In the genomic region with DNA sequence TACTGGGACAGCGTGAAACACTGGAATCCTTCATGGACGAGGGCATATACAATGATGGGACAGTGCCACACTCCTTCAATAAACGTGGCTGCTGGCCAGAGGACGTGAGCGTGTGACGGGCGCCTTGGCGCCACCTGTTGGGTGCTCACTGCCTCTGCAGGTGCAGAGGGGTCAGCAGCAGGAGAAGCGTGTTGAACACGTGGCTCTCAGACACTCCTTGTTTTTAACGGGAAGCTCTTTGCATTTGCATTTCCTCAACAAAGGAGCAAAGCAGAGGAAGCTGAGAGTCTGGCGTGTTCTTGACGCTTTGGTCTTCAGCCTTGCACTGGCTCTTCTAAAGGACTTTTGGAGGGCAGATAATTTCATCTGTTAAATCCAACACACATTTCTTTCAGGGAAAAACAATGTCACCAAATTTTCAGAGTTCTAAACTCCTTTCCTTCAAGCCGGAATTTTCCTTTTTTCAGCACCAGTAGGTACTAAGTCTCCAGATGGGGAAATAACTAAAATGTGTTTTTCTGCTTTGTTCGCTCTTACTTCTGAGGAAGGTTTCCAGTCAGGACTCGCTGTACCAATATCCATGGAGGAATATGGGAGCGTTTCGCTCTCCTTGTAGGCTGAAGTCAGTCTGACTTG, we compare ENCODE assay signal across 8 cellular contexts. TPM values are rescaled to one million over a fixed set of nuclear protein-coding genes. Genes with fewer than 3 reads are reported as not detected.
DNase-seq lines count a peak whose midpoint lies in the region; ATAC-seq and TF ChIP-seq lines count a peak whose summit lies in the region.

No MANE protein-coding gene starts in this region.

- peaks cover 7% of the 10 kb centered on the region; the same call in 1 of the 2 replicates for H3K79me2 ChIP-seq in H9 (ENCODE audit: insufficient read depth, low read length)

- peak; percentile 95 for TF ChIP-seq CTCF in H9 (conservative IDR thresholded peaks at IDR 0.05)
- peak; percentile 99 for TF ChIP-seq CTCF in choroid plexus epithelial cell (conservative IDR thresholded peaks at IDR 0.05; ENCODE audit: low read depth, low read length)

- H3T11ph ChIP-seq in H9 (ENCODE audit: low read length): no peak overlapping the region

- no peaks in the 10 kb centered on the region for H3K27me3 Mint-ChIP-seq in H9 (ENCODE audit: low read depth)

- H3K79me1 ChIP-seq in H9 (ENCODE audit: insufficient read depth, low read depth, low read length, poor library complexity, severe bottlenecking): no peaks in the 10 kb centered on the region

- no peak for ATAC-seq in GM19463 (IDR thresholded peaks at IDR 0.05; ENCODE audit: unreplicated experiment)

- no peaks in the 10 kb centered on the region for H3K27me3 ChIP-seq in H9 (ENCODE audit: insufficient read depth, low read length)

- no peak overlapping the region for H3K4me2 ChIP-seq in H9 (ENCODE audit: insufficient read depth, insufficient read length, low read length)

- no peak overlapping the region for H2BK20ac ChIP-seq in H9 (ENCODE audit: low read depth, low read length, poor library complexity, severe bottlenecking)

- no peak overlapping the region for H4K91ac ChIP-seq in H9 (ENCODE audit: insufficient read length, low read depth, low read length)

- no peak overlapping the region for H3K4me3 ChIP-seq in choroid plexus epithelial cell (ENCODE audit: low read depth, low read length)

- no peak overlapping the region for H2BK12ac ChIP-seq in H9 (ENCODE audit: insufficient read length, low read depth, low read length)

- peaks cover 47 to 61% (median 57%) of the 10 kb centered on the region in 3 experiments for H3K36me3 Mint-ChIP-seq in H9 (ENCODE audit: insufficient read depth in 1 of 3, low read depth in 3 of 3)

- no CpG with 5 or more reads among the region's 18 CpGs for WGBS in H9 (ENCODE audit: extremely low coverage, insufficient read length, low lambda C conversion rate)

- H3K9me3 ChIP-seq in H9 (ENCODE audit: control insufficient read depth, low read depth, low read length): no peaks in the 10 kb centered on the region

- no peak overlapping the region for H2BK15ac ChIP-seq in H9 (ENCODE audit: low read depth, low read length)

- no peak overlapping the region for H3K27ac ChIP-seq in H9 (ENCODE audit: insufficient read length, low read depth, low read length)

- no peak overlapping the region; the same call in 1 of the 2 replicates for H3K4ac ChIP-seq in H9 (ENCODE audit: low read depth, low read length)

- no peak overlapping the region for H3K4me3 Mint-ChIP-seq in H9

- no peak overlapping the region for H4K8ac ChIP-seq in H9 (replicated peaks; ENCODE audit: insufficient read length, low read depth, low read length)

- H2AK5ac ChIP-seq in H9 (ENCODE audit: insufficient read length, low read length): no peak overlapping the region

- no peak overlapping the region for H3K14ac ChIP-seq in H9 (ENCODE audit: insufficient read depth, low read length)

- no peaks in the 10 kb centered on the region for H4K20me1 ChIP-seq in H9 (ENCODE audit: control insufficient read depth, insufficient read depth, insufficient read length)

- no peak overlapping the region for H4K5ac ChIP-seq in H9 (ENCODE audit: insufficient read length, low read depth, low read length)

- H3K56ac ChIP-seq in H9 (ENCODE audit: insufficient read length, low read depth, low read length): no peak overlapping the region

- H3K4me1 ChIP-seq in H9 (ENCODE audit: insufficient read depth, low read length): 0 out of 2 replicates have a peak, but pooled peaks cover 2% of the 10 kb centered on the region

- peak overlapping the region; percentile 31 to 85 (median 57); a peak in 5 of 7 replicates for H3K27ac Mint-ChIP-seq in H9

- no peak overlapping the region for H2BK120ac ChIP-seq in H9 (ENCODE audit: low read depth, low read length, poor library complexity, severe bottlenecking)

- peaks cover 8 to 9% of the 10 kb centered on the region in 2 experiments for H3K4me1 Mint-ChIP-seq in H9

- H2AFZ ChIP-seq in H9 (ENCODE audit: low read length): no peak overlapping the region

- H3K18ac ChIP-seq in H9 (ENCODE audit: insufficient read length, low read depth, low read length): no peak overlapping the region

- H3K9me3 Mint-ChIP-seq in H9: peaks cover 5 to 6% of the 10 kb centered on the region in 2 experiments

- DNase-seq in Ammon's horn (ENCODE audit: low spot score) (peak; percentile 92), H9 (peak; percentile 87), NCI-H446 treated with DMSO at 0.1 percent for 48 hours (lab: John Stamatoyannopoulos, UW) (peak; percentile 60), choroid plexus epithelial cell (ENCODE audit: low read depth) (peak; percentile 89), left kidney (ENCODE audit: low read depth, low spot score) (peak; percentile 90)
- peak; percentile 48 to 59 for DNase-seq in activated CD4-positive, alpha-beta T cell treated with anti-CD3 and anti-CD28 coated beads for 24 hours (ENCODE audit: low read depth in 2 of 2)
- DNase-seq in stimulated activated CD4-positive, alpha-beta T cell treated with anti-CD3 and anti-CD28 coated beads, Interleukin-2, amount 100 ng/mL, for 24 hours: peak; percentile 73 to 74

- H3K23ac ChIP-seq in H9 (ENCODE audit: insufficient read length, low read depth, low read length): no peak overlapping the region

- H3K9ac ChIP-seq in H9 (ENCODE audit: extremely low read depth, insufficient read length, low read length): no peak overlapping the region

- H2BK5ac ChIP-seq in H9 (ENCODE audit: insufficient read length, low read length): no peak overlapping the region

- peaks cover 5% of the 10 kb centered on the region for H3K23me2 ChIP-seq in H9 (ENCODE audit: insufficient read length, low read depth, low read length, poor library complexity, severe bottlenecking)

RNA-seq across cellular contexts. Expression of a gene that starts 2.9 kb away (rescaled TPM):
- total RNA-seq in H9 (2021): 70.2 and 75.1 TPM in 2 replicates

RNA-seq across cellular contexts. Expression of a gene that starts 41.2 kb away (rescaled TPM):
- 105 and 118 TPM in 2 replicates for total RNA-seq in H9 (2021)
